In the genomic region with DNA sequence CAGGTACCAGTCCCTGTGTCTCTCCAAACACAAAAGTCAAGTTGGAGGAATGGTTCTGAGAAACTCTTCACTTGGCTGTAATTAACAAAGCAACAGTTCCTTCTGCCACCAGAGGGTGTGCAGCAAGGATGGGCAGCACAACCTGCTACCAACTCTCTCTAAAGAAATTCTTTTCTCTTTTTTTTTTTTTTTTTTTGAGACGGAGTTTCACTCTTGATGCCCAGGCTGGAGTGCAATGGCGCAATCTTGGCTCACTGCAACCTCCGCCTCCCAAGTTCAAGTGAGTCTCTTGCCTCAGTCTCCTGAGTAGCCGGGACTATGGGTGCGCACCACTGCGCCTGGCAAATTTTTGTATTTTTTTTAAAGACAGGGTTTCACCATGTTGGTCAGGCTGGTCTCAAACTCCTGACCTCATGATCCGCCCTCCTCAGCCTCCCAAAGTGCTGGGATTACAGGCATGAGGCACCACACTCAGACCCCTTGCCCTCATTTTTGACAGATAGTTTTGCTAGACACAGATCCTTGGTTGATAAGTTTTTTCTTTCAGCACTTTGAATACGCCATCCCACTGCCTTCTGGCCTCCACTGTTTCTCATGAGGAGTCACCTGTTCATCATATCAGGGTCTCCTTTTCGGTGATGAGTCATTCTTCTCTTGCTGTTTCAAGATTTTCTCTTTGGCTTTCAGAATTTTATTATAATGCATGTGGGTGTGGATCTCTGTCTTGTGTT, we compare ENCODE assay signal across 9 cellular contexts. TPM values are rescaled to one million over a fixed set of nuclear protein-coding genes. Genes with fewer than 3 reads are reported as not detected.
DNase-seq lines count a peak whose midpoint lies in the region; ATAC-seq, FAIRE-seq and TF ChIP-seq lines count a peak whose summit lies in the region.
"Had no signal": no experiment of that assay in that cellular context is flagged by ENCODE, and none has a peak within 500 bp of the region (broad histone marks: within the 10 kb centered on the region; RNA-seq: fewer than 3 reads in every experiment).

No MANE protein-coding gene starts in this region.

- H3K4me1 Mint-ChIP-seq in endothelial cell (ENCODE audit: unreplicated experiment), result peaks cover 3% of the 10 kb centered on the region

- no peak for FAIRE-seq in RCC 7860 (lab: Jason Lieb, UNC)
- FAIRE-seq: colon had no signal

- WGBS in heart left ventricle, 4 donors, result 82 to 85% (median 85%) methylated on average over 9 of the region's 9 CpGs
- WGBS in SK-N-SH (ENCODE audit: low lambda C conversion rate), result 82% methylated on average over 9 of the region's 9 CpGs
- 78% methylated on average over 9 of the region's 9 CpGs for WGBS in prostate gland

- POLR2A ChIA-PET in SK-N-SH (lab: Yijun Ruan, JAX), result no interaction called here

- ATAC-seq in heart left ventricle (peak in 1 of 4 donors; percentile 33), HG02981 (IDR thresholded peaks at IDR 0.05; ENCODE audit: unreplicated experiment) (no peak), GM19467 (IDR thresholded peaks at IDR 0.05; ENCODE audit: unreplicated experiment) (no peak)

- H2AFZ ChIP-seq in SK-N-SH (ENCODE audit: low read depth), result no peak overlapping the region

- H3K4me1 ChIP-seq in heart left ventricle, result peaks cover 0 to 32% (median 10%) of the 10 kb centered on the region in 12 donors
- 0 out of 4 replicates have a peak, but pooled peaks cover 0 to 3% of the 10 kb centered on the region in 2 experiments for H3K4me1 ChIP-seq in SK-N-SH (ENCODE audit: control insufficient read depth in 1 of 2, insufficient read depth in 2 of 2, low read depth in 1 of 2, low read length in 1 of 2)
- H3K4me1 ChIP-seq in prostate gland (replicated peaks), result no peaks in the 10 kb centered on the region

- H3K36me3 Mint-ChIP-seq in endothelial cell (ENCODE audit: low read depth, unreplicated experiment), result peaks cover 4% of the 10 kb centered on the region

- TF ChIP-seq EP300 in SK-N-SH (IDR thresholded peaks at IDR 0.05; ENCODE audit: borderline replicate concordance in 1 of 2, low read depth in 1 of 2, low read length in 1 of 2), result no peak

- H3K9me2 ChIP-seq in SK-N-SH, result no peaks in the 10 kb centered on the region

- peak in 10 of 12 donors; percentile 9 to 41 (median 24) for TF ChIP-seq CTCF in heart left ventricle (IDR thresholded peaks at IDR 0.05)
- peak; percentile 40 for TF ChIP-seq CTCF in SK-N-SH (IDR thresholded peaks at IDR 0.05)
- TF ChIP-seq CTCF in endothelial cell (IDR thresholded peaks at IDR 0.05; ENCODE audit: unreplicated experiment), result peak; percentile 51
- TF ChIP-seq CTCF in prostate gland (IDR thresholded peaks at IDR 0.05), result peak in 3 of 4 experiments; percentile 19 to 50 (median 42)

- no peak for DNase-seq in heart left ventricle
- DNase-seq in cardiac septum (ENCODE audit: low spot score), result no peak
- DNase-seq in SK-N-SH, result peak; percentile 23
- DNase-seq in endothelial cell (ENCODE audit: low spot score), result no peak
- no peak for DNase-seq in prostate gland (ENCODE audit: low spot score)
- DNase-seq in RCC 7860 (ENCODE audit: low spot score), result no peak

- H4K20me1 ChIP-seq in SK-N-SH (ENCODE audit: insufficient read depth), result no peaks in the 10 kb centered on the region

- H3K4me3 Mint-ChIP-seq in endothelial cell (ENCODE audit: unreplicated experiment), result no peak overlapping the region

- peaks cover 5% of the 10 kb centered on the region for H3K27me3 Mint-ChIP-seq in endothelial cell (ENCODE audit: unreplicated experiment)

- H3K27ac Mint-ChIP-seq in endothelial cell (ENCODE audit: unreplicated experiment), result no peak overlapping the region

- H3K36me3 ChIP-seq in heart left ventricle (no peaks in the 10 kb centered on the region), SK-N-SH (replicated peaks in 1 of 2; ENCODE audit: control insufficient read depth in 1 of 2, insufficient read depth in 2 of 2, low read length in 1 of 2) (no peaks in the 10 kb centered on the region), prostate gland (no peaks in the 10 kb centered on the region)

- H3K9me3 Mint-ChIP-seq in endothelial cell (ENCODE audit: unreplicated experiment), result no peaks in the 10 kb centered on the region

- TF ChIP-seq POLR2A in heart left ventricle (IDR thresholded peaks at IDR 0.05) (no peak), prostate gland (IDR thresholded peaks at IDR 0.05) (no peak)

- H3K9ac ChIP-seq in SK-N-SH, result no peak overlapping the region

- no peaks in the 10 kb centered on the region for H3K79me2 ChIP-seq in SK-N-SH (ENCODE audit: insufficient read depth)

- CTCF ChIA-PET in SK-N-SH (lab: Yijun Ruan, JAX), result interaction anchor here (0.8 kb wide), 1 partner anchor 21 kb away, joined by 4 read pairs; no protein-coding TSS in a partner anchor

- intact Hi-C loops in heart left ventricle (cut with DNase I) (no loop called here), cardiac septum (cut with DNase I) (no loop called here), prostate gland (cut with DNase I) (no loop called here)

- H3K4me3 ChIP-seq in heart left ventricle (no peak overlapping the region), SK-N-SH (ENCODE audit: low read depth in 2 of 2, low read length in 1 of 2) (no peak overlapping the region), prostate gland (no peak overlapping the region)

- H3K27me3 ChIP-seq in heart left ventricle, result no peaks in the 10 kb centered on the region
- no peaks in the 10 kb centered on the region for H3K27me3 ChIP-seq in SK-N-SH (ENCODE audit: insufficient read depth)
- no peaks in the 10 kb centered on the region for H3K27me3 ChIP-seq in prostate gland (replicated peaks; ENCODE audit: insufficient read depth)

- no peak for TF ChIP-seq RAD21 in SK-N-SH (IDR thresholded peaks at IDR 0.05; ENCODE audit: low read length)

- peaks cover 13% of the 10 kb centered on the region for H3F3A ChIP-seq in SK-N-SH (replicated peaks; ENCODE audit: insufficient read depth)

- H3K27ac ChIP-seq in heart left ventricle, result no peak overlapping the region
- no peak overlapping the region for H3K27ac ChIP-seq in SK-N-SH (ENCODE audit: low read depth in 2 of 2, low read length in 1 of 2)
- H3K27ac ChIP-seq in prostate gland, result no peak overlapping the region

- H3K9me3 ChIP-seq in heart left ventricle (no peaks in the 10 kb centered on the region), SK-N-SH (no peaks in the 10 kb centered on the region), prostate gland (no peaks in the 10 kb centered on the region)

- H3K4me2 ChIP-seq in SK-N-SH, result no peak overlapping the region

TF ChIP-seq in SK-N-SH, 30 proteins besides CTCF, POLR2A, EP300 and RAD21 (continues in another document):
- TF ChIP-seq SIN3A (IDR thresholded peaks at IDR 0.05; ENCODE audit: borderline replicate concordance, low read depth, low read length) (no peak), NRF1 (IDR thresholded peaks at IDR 0.05; ENCODE audit: low read depth, low read length) (no peak), EZH2phosphoT487 (IDR thresholded peaks at IDR 0.05; ENCODE audit: borderline replicate concordance, low read depth) (no peak), SMC3 (IDR thresholded peaks at IDR 0.05; ENCODE audit: low read depth, low read length) (no peak), PBX3 (IDR thresholded peaks at IDR 0.05) (no peak), RFX5 (IDR thresholded peaks at IDR 0.05; ENCODE audit: low read length) (no peak), MXI1 (IDR thresholded peaks at IDR 0.05; ENCODE audit: low read depth, low read length) (no peak), JUND (IDR thresholded peaks at IDR 0.05) (no peak), TAF1 (IDR thresholded peaks at IDR 0.05; ENCODE audit: borderline replicate concordance, low read depth, low read length) (no peak)

RNA-seq across cellular contexts. Expression of gene DEGS1, which starts 12.1 kb away (rescaled TPM):
- total RNA-seq in heart left ventricle (10 to 100 TPM; 35.8 to 75.2 (median 46.3) TPM), cardiac septum (36.1 TPM), endothelial cell (ENCODE audit: unreplicated experiment) (88.1 TPM), prostate gland (100 to 1,000 TPM in 1 of 2 donors, 10 to 100 TPM in 1; 78.8 to 172 TPM)
- polyA plus RNA-seq in heart left ventricle (10 to 100 TPM; 40.9 to 54.5 TPM), SK-N-SH (2012; rRNA removed) (62.3 and 89.2 TPM in 2 replicates)
- 105 and 117 TPM in 2 replicates for polyA plus RNA-seq in SK-N-SH (2012; cell fraction: cytosol; rRNA removed)
- 16.2 and 30.6 TPM in 2 replicates for polyA plus RNA-seq in SK-N-SH (2012; cell fraction: nucleus; rRNA removed)

RNA-seq across cellular contexts. Expression of gene FBXO28, which starts 57.0 kb away (rescaled TPM):
- total RNA-seq in heart left ventricle, result 10 to 100 TPM; 17.0 to 24.5 (median 19.3) TPM
- 10 to 100 TPM in 1 of 2 donors, 1 to 10 TPM in 1; 5.4 to 13.1 TPM for polyA plus RNA-seq in heart left ventricle
- total RNA-seq in cardiac septum, result 23.9 TPM
- 8.1 and 12.1 TPM in 2 replicates for polyA plus RNA-seq in SK-N-SH (2012; rRNA removed)
- polyA plus RNA-seq in SK-N-SH (2012; cell fraction: cytosol; rRNA removed), result 12.2 and 13.5 TPM in 2 replicates
- polyA plus RNA-seq in SK-N-SH (2012; cell fraction: nucleus; rRNA removed), result 6.4 and 11.4 TPM in 2 replicates
- 40.6 TPM for total RNA-seq in endothelial cell (ENCODE audit: unreplicated experiment)
- total RNA-seq in prostate gland, result 10 to 100 TPM; 29.0 to 40.0 TPM
